In the genomic region with DNA sequence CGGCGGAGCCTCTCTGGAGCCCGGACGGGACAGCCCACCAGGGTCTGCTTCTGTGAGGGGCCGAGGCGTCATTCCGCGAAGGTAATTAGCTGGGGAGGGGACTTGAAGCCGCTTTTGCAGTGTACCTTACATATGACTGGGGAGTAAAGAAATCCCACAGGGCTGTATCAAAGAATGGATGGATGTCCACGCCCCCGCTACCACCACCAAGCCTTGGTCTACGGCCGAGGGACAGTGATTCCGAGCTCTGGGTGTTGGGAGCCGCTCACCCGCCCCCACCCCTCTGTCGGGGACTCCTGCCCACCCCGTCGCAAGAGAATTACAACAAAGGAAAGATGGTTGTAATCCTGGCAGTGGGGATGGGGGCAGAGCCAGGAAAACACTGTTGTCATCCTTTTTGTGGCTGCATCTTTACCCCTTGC, we compare ENCODE assay signal across 8 cellular contexts. TPM values are rescaled to one million over a fixed set of nuclear protein-coding genes. Genes with fewer than 3 reads are reported as not detected.
DNase-seq lines count a peak whose midpoint lies in the region; ATAC-seq and TF ChIP-seq lines count a peak whose summit lies in the region.

No MANE protein-coding gene starts in this region.

- no peaks in the 10 kb centered on the region for H3K9me3 Mint-ChIP-seq in immature natural killer cell
- H3K9me3 Mint-ChIP-seq in stimulated activated naive B cell treated with anti-CD40 and anti-IgM and Interleukin-4, amounts not matched to agents 10 μg/mL and 1 μg/mL and 100 μg/mL, for 72 hours: no peaks in the 10 kb centered on the region

- in situ Hi-C loops in GM23248 (cut with MboI): no loop called here

- H2AFZ ChIP-seq in GM23248: peak overlapping the region; percentile 99

- H3K27ac ChIP-seq in GM23248: peak overlapping the region; percentile 96
- peak overlapping the region; percentile 76 to 94 (median 89) for H3K27ac ChIP-seq in body of pancreas

- H3K4me3 Mint-ChIP-seq in immature natural killer cell: peak overlapping the region; percentile 92 to 96 (median 94)
- peak overlapping the region; percentile 91 to 93 for H3K4me3 Mint-ChIP-seq in stimulated activated naive B cell treated with anti-CD40 and anti-IgM and Interleukin-4, amounts not matched to agents 10 μg/mL and 1 μg/mL and 100 μg/mL, for 72 hours

- H3K9me3 ChIP-seq in GM23248 (ENCODE audit: low read depth) (no peaks in the 10 kb centered on the region), body of pancreas (no peaks in the 10 kb centered on the region)

- H3K79me2 ChIP-seq in GM23248 (ENCODE audit: insufficient read depth): peaks cover 49% of the 10 kb centered on the region

- no peaks in the 10 kb centered on the region for H3K9me2 ChIP-seq in GM23248 (ENCODE audit: insufficient read depth)

- intact Hi-C loops in body of pancreas (cut with DNase I): no loop called here

- peaks cover 2 to 6% (median 3%) of the 10 kb centered on the region in 3 donors for H3K27me3 Mint-ChIP-seq in immature natural killer cell (ENCODE audit: low read depth in 3 of 3)
- H3K27me3 Mint-ChIP-seq in stimulated activated naive B cell treated with anti-CD40 and anti-IgM and Interleukin-4, amounts not matched to agents 10 μg/mL and 1 μg/mL and 100 μg/mL, for 72 hours: no peaks in the 10 kb centered on the region

- H4K20me1 ChIP-seq in GM23248 (ENCODE audit: insufficient read depth): no peaks in the 10 kb centered on the region

- no peaks in the 10 kb centered on the region for H3K36me3 Mint-ChIP-seq in immature natural killer cell
- peaks cover 2 to 7% of the 10 kb centered on the region in 2 donors for H3K36me3 Mint-ChIP-seq in stimulated activated naive B cell treated with anti-CD40 and anti-IgM and Interleukin-4, amounts not matched to agents 10 μg/mL and 1 μg/mL and 100 μg/mL, for 72 hours

- peaks cover 19% of the 10 kb centered on the region for H3F3A ChIP-seq in GM23248 (ENCODE audit: insufficient read depth)

- H3K27me3 ChIP-seq in GM23248 (replicated peaks; ENCODE audit: insufficient read depth) (no peaks in the 10 kb centered on the region), body of pancreas (no peaks in the 10 kb centered on the region)

- H3K36me3 ChIP-seq in GM23248 (ENCODE audit: low read depth) (no peaks in the 10 kb centered on the region), body of pancreas (replicated peaks in 1 of 2; ENCODE audit: insufficient read depth in 1 of 2, low read depth in 2 of 2) (no peaks in the 10 kb centered on the region)

- peaks cover 44 to 47% of the 10 kb centered on the region in 2 donors for H3K4me1 Mint-ChIP-seq in immature natural killer cell
- peaks cover 11 to 40% of the 10 kb centered on the region in 2 donors for H3K4me1 Mint-ChIP-seq in stimulated activated naive B cell treated with anti-CD40 and anti-IgM and Interleukin-4, amounts not matched to agents 10 μg/mL and 1 μg/mL and 100 μg/mL, for 72 hours

- H3K9ac ChIP-seq in GM23248: peak overlapping the region; percentile 90

- no peak for TF ChIP-seq POLR2A in body of pancreas (IDR thresholded peaks at IDR 0.05)

- TF ChIP-seq CTCF in body of pancreas (IDR thresholded peaks at IDR 0.05): no peak

- DNase-seq in DMS53 (lab: John Stamatoyannopoulos, UW): peak; percentile 56
- no peak for DNase-seq in DMS53 treated with DMSO at 0.1 percent for 48 hours (lab: John Stamatoyannopoulos, UW; ENCODE audit: unreplicated experiment)
- peak; percentile 66 for DNase-seq in GM23248
- DNase-seq in NCI-H1105 (lab: John Stamatoyannopoulos, UW): peak; percentile 25
- DNase-seq in body of pancreas: no peak
- no peak for DNase-seq in immature natural killer cell
- DNase-seq in stimulated activated naive B cell treated with anti-CD40 and anti-IgM and Interleukin-4, amounts not matched to agents 10 μg/mL and 1 μg/mL and 100 μg/mL, for 72 hours: no peak

- H3K4me2 ChIP-seq in GM23248 (ENCODE audit: unreplicated experiment): peak overlapping the region; percentile 99

- no peak for ATAC-seq in body of pancreas
- peak; percentile 13 to 14 for ATAC-seq in stimulated activated naive B cell treated with anti-CD40 and anti-IgM and Interleukin-4, amounts not matched to agents 10 μg/mL and 1 μg/mL and 100 μg/mL, for 72 hours (replicated peaks)
- ATAC-seq in HG02623 (IDR thresholded peaks at IDR 0.05; ENCODE audit: unreplicated experiment): no peak

- H3K4me1 ChIP-seq in GM23248 (ENCODE audit: insufficient read depth) (peaks cover 34% of the 10 kb centered on the region), body of pancreas (peaks cover 30% of the 10 kb centered on the region)

- peak overlapping the region; percentile 89 to 94 (median 92) for H3K27ac Mint-ChIP-seq in immature natural killer cell
- H3K27ac Mint-ChIP-seq in stimulated activated naive B cell treated with anti-CD40 and anti-IgM and Interleukin-4, amounts not matched to agents 10 μg/mL and 1 μg/mL and 100 μg/mL, for 72 hours: peak overlapping the region; percentile 96

- peak overlapping the region; percentile 92 for H3K4me3 ChIP-seq in GM23248
- peak overlapping the region; percentile 57 to 66 for H3K4me3 ChIP-seq in body of pancreas

- WGBS in GM23248 (ENCODE audit: low coverage in 1 of 2, low lambda C conversion rate in 2 of 2, missing lambda C conversion rate in 2 of 2), 2 experiments: 1% methylated on average over 16 to 19 of the region's 19 CpGs
- WGBS in body of pancreas, 2 donors: 0 to 2% methylated on average over 9 to 19 of the region's 19 CpGs

RNA-seq across cellular contexts. Expression of a gene that starts 0.8 kb away (rescaled TPM):
- 9.4 and 12.6 TPM in 2 replicates for total RNA-seq in GM23248 (2014; rRNA removed; shearing (Covaris generic))
- polyA plus RNA-seq in GM23248 (2016; fragmentation: Nextera tagmentation; extraction: Ambion mirVana) (7.4 and 8.5 TPM in 2 replicates), immature natural killer cell (1 to 10 TPM in 1 of 3 donors, under 1 TPM in 2; 0.67 to 1.4 (median 0.74) TPM)
- total RNA-seq in body of pancreas: 1 to 10 TPM; 2.0 to 5.4 TPM

Comparison
In these comparisons a context has a peak if more than half of its experiments do, and no peak if none do; other contexts are left out.
1. DNase-seq: peak in DMS53 (single experiment), GM23248 (single experiment) and NCI-H1105 (single experiment); none in DMS53 treated with DMSO at 0.1 percent for 48 hours (single experiment), body of pancreas (0 of 4), immature natural killer cell (0 of 3) and stimulated activated naive B cell treated with anti-CD40 and anti-IgM and Interleukin-4, amounts not matched to agents 10 μg/mL and 1 μg/mL and 100 μg/mL, for 72 hours (single experiment).
2. ATAC-seq: peak in stimulated activated naive B cell treated with anti-CD40 and anti-IgM and Interleukin-4, amounts not matched to agents 10 μg/mL and 1 μg/mL and 100 μg/mL, for 72 hours (2 of 2); none in body of pancreas (single experiment) and HG02623 (single experiment).